ENCODE assay signal across 9 cellular contexts in genomic region chr6:28941681-28942448, GRCh38. TPM values are rescaled to one million over a fixed set of nuclear protein-coding genes. Genes with fewer than 3 reads are reported as not detected.
DNase-seq lines count a peak whose midpoint lies in the region; ATAC-seq and TF ChIP-seq lines count a peak whose summit lies in the region.
"Had no signal": no experiment of that assay in that cellular context is flagged by ENCODE, and none has a peak within 500 bp of the region (broad histone marks: within the 10 kb centered on the region; RNA-seq: fewer than 3 reads in every experiment).

No MANE protein-coding gene starts in this region.

- H3K27me3 Mint-ChIP-seq in T-cell = peaks cover 0 to 2% of the 10 kb centered on the region in 2 donors
- peaks cover 0 to 5% of the 10 kb centered on the region in 2 donors for H3K27me3 Mint-ChIP-seq in stimulated activated naive B cell treated with anti-CD40 and anti-IgM and Interleukin-4, amounts not matched to agents 10 μg/mL and 1 μg/mL and 100 μg/mL, for 72 hours

- no peaks in the 10 kb centered on the region for H3K36me3 ChIP-seq in hepatocyte (replicated peaks; ENCODE audit: insufficient read depth, low read depth)

- peak overlapping the region; percentile 80 for H3K4me2 ChIP-seq in hepatocyte

- peak overlapping the region; percentile 17 for H2AFZ ChIP-seq in hepatocyte

- no peaks in the 10 kb centered on the region for H3K27me3 ChIP-seq in hepatocyte

- H3K79me2 ChIP-seq in hepatocyte = no peaks in the 10 kb centered on the region

- H3K9me3 Mint-ChIP-seq in T-cell = no peaks in the 10 kb centered on the region
- H3K9me3 Mint-ChIP-seq in stimulated activated naive B cell treated with anti-CD40 and anti-IgM and Interleukin-4, amounts not matched to agents 10 μg/mL and 1 μg/mL and 100 μg/mL, for 72 hours = peaks cover 0 to 2% of the 10 kb centered on the region in 2 donors

- 15% methylated on average over 13 of the region's 13 CpGs for WGBS in hepatocyte (ENCODE audit: low lambda C conversion rate, missing lambda C conversion rate)

- peak overlapping the region; percentile 87 to 89 for H3K27ac Mint-ChIP-seq in T-cell
- peak overlapping the region; percentile 94 for H3K27ac Mint-ChIP-seq in stimulated activated naive B cell treated with anti-CD40 and anti-IgM and Interleukin-4, amounts not matched to agents 10 μg/mL and 1 μg/mL and 100 μg/mL, for 72 hours

- TF ChIP-seq CTCF in hepatocyte (IDR thresholded peaks at IDR 0.05; ENCODE audit: poor library complexity) = no peak

- H3K9me3 ChIP-seq in hepatocyte (ENCODE audit: low read depth) = no peaks in the 10 kb centered on the region

- no peaks in the 10 kb centered on the region for H3K36me3 Mint-ChIP-seq in T-cell
- H3K36me3 Mint-ChIP-seq in stimulated activated naive B cell treated with anti-CD40 and anti-IgM and Interleukin-4, amounts not matched to agents 10 μg/mL and 1 μg/mL and 100 μg/mL, for 72 hours = peaks cover 1 to 17% of the 10 kb centered on the region in 2 donors

- no peaks in the 10 kb centered on the region for H4K20me1 ChIP-seq in hepatocyte (ENCODE audit: insufficient read depth, poor library complexity, severe bottlenecking)

- H3K4me1 Mint-ChIP-seq in T-cell = peaks cover 52 to 56% (median 54%) of the 10 kb centered on the region in 3 donors
- peaks cover 28 to 44% of the 10 kb centered on the region in 2 donors for H3K4me1 Mint-ChIP-seq in stimulated activated naive B cell treated with anti-CD40 and anti-IgM and Interleukin-4, amounts not matched to agents 10 μg/mL and 1 μg/mL and 100 μg/mL, for 72 hours

- no peak for ATAC-seq in T-cell (replicated peaks in 1 of 4)
- ATAC-seq in stimulated activated naive B cell treated with anti-CD40 and anti-IgM and Interleukin-4, amounts not matched to agents 10 μg/mL and 1 μg/mL and 100 μg/mL, for 72 hours (replicated peaks) = no peak

- no peak overlapping the region for H3K27ac ChIP-seq in hepatocyte

- H3K4me1 ChIP-seq in hepatocyte (ENCODE audit: insufficient read depth) = no peaks in the 10 kb centered on the region

- peak overlapping the region; percentile 19 for H3K4me3 ChIP-seq in hepatocyte

- H3K4me3 Mint-ChIP-seq in T-cell = peak overlapping the region; percentile 83 to 88 (median 85)
- H3K4me3 Mint-ChIP-seq in stimulated activated naive B cell treated with anti-CD40 and anti-IgM and Interleukin-4, amounts not matched to agents 10 μg/mL and 1 μg/mL and 100 μg/mL, for 72 hours = peak overlapping the region; percentile 84 to 86

- H3K9me2 ChIP-seq in hepatocyte (replicated peaks; ENCODE audit: insufficient read depth) = no peaks in the 10 kb centered on the region

- DNase-seq in SHP77 (lab: John Stamatoyannopoulos, UW) (peak; percentile 58 to 72), SHP77 treated with DMSO at 0.1 percent for 48 hours (lab: John Stamatoyannopoulos, UW) (no peak), T-cell (no peak), hepatocyte (ENCODE audit: low spot score) (peak; percentile 88), AML-193 (lab: John Stamatoyannopoulos, UW) (no peak), SKM-1 treated with dmso at 0.1 percent for 144 hours (lab: John Stamatoyannopoulos, UW; ENCODE audit: unreplicated experiment) (no peak)
- no peak for DNase-seq in stimulated activated naive B cell treated with anti-CD40 and anti-IgM and Interleukin-4, amounts not matched to agents 10 μg/mL and 1 μg/mL and 100 μg/mL, for 72 hours
- DNase-seq in stimulated activated CD4-positive, alpha-beta T cell treated with anti-CD3 and anti-CD28 coated beads, Interleukin-2, amount 100 ng/mL, for 48 hours = no peak
- DNase-seq: DND-41 had no signal

- POLR2A ChIA-PET in T-cell (lab: Charles Lee) = interaction anchor here in 1 of 2 donors (0.6 kb wide), 1 partner anchor 79 kb away, joined by 3 read pairs; no protein-coding TSS in a partner anchor

- CTCF ChIA-PET in T-cell (lab: Charles Lee) = interaction anchor here in 1 of 2 donors (0.9 to 3.5 kb wide), 5 partner anchors 40 to 104 kb away, joined by 3 to 21 read pairs (median 4); no protein-coding TSS in a partner anchor

RNA-seq across cellular contexts. Expression of gene TRIM27, which starts 18.1 kb away (rescaled TPM):
- total RNA-seq in T-cell = 10 to 100 TPM; 27.2 to 91.7 (median 86.9) TPM
- 60.8 and 62.7 TPM in 2 replicates for total RNA-seq in hepatocyte
- 50.3 and 57.0 TPM in 2 replicates for polyA plus RNA-seq in hepatocyte

Comparison
In these comparisons a context has a peak if more than half of its experiments do, and no peak if none do; other contexts are left out.
1. DNase-seq: peak in SHP77 (2 of 2) and hepatocyte (single experiment); none in SHP77 treated with DMSO at 0.1 percent for 48 hours (single experiment), T-cell (0 of 34), stimulated activated naive B cell treated with anti-CD40 and anti-IgM and Interleukin-4, amounts not matched to agents 10 μg/mL and 1 μg/mL and 100 μg/mL, for 72 hours (single experiment), AML-193 (0 of 2), SKM-1 treated with dmso at 0.1 percent for 144 hours (single experiment) and stimulated activated CD4-positive, alpha-beta T cell treated with anti-CD3 and anti-CD28 coated beads, Interleukin-2, amount 100 ng/mL, for 48 hours (0 of 2).